30 cellular contexts compared by ENCODE assay signal in genomic region chr17:47823519-47823918, GRCh38. TPM values are rescaled to one million over a fixed set of nuclear protein-coding genes. Genes with fewer than 3 reads are reported as not detected.
"Had no signal": no experiment of that assay in that cellular context is flagged by ENCODE, and none has a peak within 500 bp of the region (broad histone marks: within the 10 kb centered on the region; RNA-seq: fewer than 3 reads in every experiment).

No MANE protein-coding gene starts in this region.

- H3K4me3 Mint-ChIP-seq: activated B cell treated with CpG ODN at 0.5 μM for 24 hours; activated CD8-positive, alpha-beta memory T cell treated with anti-CD3 and anti-CD28 coated beads, Interleukin-2, amount 10 ng/mL, durations not matched to agents 7 days and 5 days; activated CD8-positive, alpha-beta T cell treated with anti-CD3 and anti-CD28 coated beads, Interleukin-2, amount 10 ng/mL, durations not matched to agents 7 days and 5 days; activated naive CD8-positive, alpha-beta T cell; stimulated activated naive B cell treated with anti-CD40 and anti-IgM and Interleukin-4, amounts not matched to agents 10 μg/mL and 1 μg/mL and 100 μg/mL, for 72 hours had no signal

- ATAC-seq: activated CD8-positive, alpha-beta memory T cell treated with anti-CD3 and anti-CD28 coated beads, Interleukin-2, amount 10 ng/mL, durations not matched to agents 7 days and 5 days; activated CD8-positive, alpha-beta T cell treated with anti-CD3 and anti-CD28 coated beads, Interleukin-2, amount 10 ng/mL, durations not matched to agents 7 days and 5 days; gastroesophageal sphincter; left cardiac atrium; left ventricle myocardium superior; pancreas; stimulated activated naive B cell treated with anti-CD40 and anti-IgM and Interleukin-4, amounts not matched to agents 10 μg/mL and 1 μg/mL and 100 μg/mL, for 72 hours; upper lobe of right lung had no signal

- H3K27ac Mint-ChIP-seq: activated B cell treated with CpG ODN at 0.5 μM for 24 hours; activated CD8-positive, alpha-beta memory T cell treated with anti-CD3 and anti-CD28 coated beads, Interleukin-2, amount 10 ng/mL, durations not matched to agents 7 days and 5 days; activated naive CD8-positive, alpha-beta T cell; stimulated activated naive B cell treated with anti-CD40 and anti-IgM and Interleukin-4, amounts not matched to agents 10 μg/mL and 1 μg/mL and 100 μg/mL, for 72 hours had no signal

- H3K9me3 ChIP-seq: gastroesophageal sphincter, pancreas, prostate gland, stomach, thyroid gland, upper lobe of right lung had no signal

- H3K4me2 ChIP-seq: smooth muscle cell had no signal

- H3K4me3 ChIP-seq: cardiac muscle cell, coronary artery, dorsolateral prefrontal cortex, gastroesophageal sphincter, pancreas, prostate gland, smooth muscle cell, stomach, thyroid gland, upper lobe of right lung had no signal

- H3K27ac ChIP-seq: cardiac muscle cell, coronary artery, gastroesophageal sphincter, pancreas, prostate gland, stomach, thyroid gland, upper lobe of right lung had no signal

- H3K27me3 ChIP-seq: cardiac muscle cell, dorsolateral prefrontal cortex, gastroesophageal sphincter, pancreas, stomach, thyroid gland, upper lobe of right lung had no signal

- DNase-seq: activated B cell treated with CpG ODN at 0.5 μM for 24 hours; activated CD4-positive, alpha-beta T cell treated with anti-CD3 and anti-CD28 coated beads, Interleukin-2, amount 50 U/mL, for 1 hour; activated CD8-positive, alpha-beta memory T cell treated with anti-CD3 and anti-CD28 coated beads, Interleukin-2, amount 10 ng/mL, durations not matched to agents 7 days and 5 days; activated CD8-positive, alpha-beta T cell treated with anti-CD3 and anti-CD28 coated beads, Interleukin-2, amount 10 ng/mL, durations not matched to agents 7 days and 5 days; activated effector memory CD4-positive, alpha-beta T cell treated with Interleukin-2 at 50 U/mL for 16 hours; activated naive CD4-positive, alpha-beta T cell treated with Interleukin-2 at 50 U/mL for 16 hours; anterior cingulate cortex; dorsolateral prefrontal cortex; head of caudate nucleus; hippocampal formation; left cardiac atrium; left ventricle myocardium superior; retina; stimulated activated CD4-positive, alpha-beta T cell treated with anti-CD3 and anti-CD28 coated beads, Interleukin-2, amount 100 ng/mL, for 24 hours; stimulated activated naive B cell treated with anti-CD40 and anti-IgM and Interleukin-4, amounts not matched to agents 10 μg/mL and 1 μg/mL and 100 μg/mL, for 72 hours; stomach; thyroid gland; upper lobe of right lung had no signal

- FAIRE-seq: endothelial cell of umbilical vein, keratinocyte, pancreas had no signal

- H3K27me3 Mint-ChIP-seq: activated B cell treated with CpG ODN at 0.5 μM for 24 hours; activated CD8-positive, alpha-beta memory T cell treated with anti-CD3 and anti-CD28 coated beads, Interleukin-2, amount 10 ng/mL, durations not matched to agents 7 days and 5 days; activated naive CD8-positive, alpha-beta T cell; stimulated activated naive B cell treated with anti-CD40 and anti-IgM and Interleukin-4, amounts not matched to agents 10 μg/mL and 1 μg/mL and 100 μg/mL, for 72 hours had no signal

RNA-seq across cellular contexts. Expression of gene LRRC46, which starts 8.0 kb away (rescaled TPM):
- total RNA-seq: cardiac muscle cell, cerebellum, left cardiac atrium, left ventricle myocardium superior, lung microvascular endothelial cell, smooth muscle cell, stomach had no signal

RNA-seq across cellular contexts. Expression of gene SP6, which starts 27.4 kb away (rescaled TPM):
- total RNA-seq: T-helper 2 cell treated with Interferon-gamma antibody and Interleukin-4, amounts not matched to agents 100 ng/mL and 5 ng/mL, for 36 hours had no signal
